15 cellular contexts compared by ENCODE assay signal in the genomic region with DNA sequence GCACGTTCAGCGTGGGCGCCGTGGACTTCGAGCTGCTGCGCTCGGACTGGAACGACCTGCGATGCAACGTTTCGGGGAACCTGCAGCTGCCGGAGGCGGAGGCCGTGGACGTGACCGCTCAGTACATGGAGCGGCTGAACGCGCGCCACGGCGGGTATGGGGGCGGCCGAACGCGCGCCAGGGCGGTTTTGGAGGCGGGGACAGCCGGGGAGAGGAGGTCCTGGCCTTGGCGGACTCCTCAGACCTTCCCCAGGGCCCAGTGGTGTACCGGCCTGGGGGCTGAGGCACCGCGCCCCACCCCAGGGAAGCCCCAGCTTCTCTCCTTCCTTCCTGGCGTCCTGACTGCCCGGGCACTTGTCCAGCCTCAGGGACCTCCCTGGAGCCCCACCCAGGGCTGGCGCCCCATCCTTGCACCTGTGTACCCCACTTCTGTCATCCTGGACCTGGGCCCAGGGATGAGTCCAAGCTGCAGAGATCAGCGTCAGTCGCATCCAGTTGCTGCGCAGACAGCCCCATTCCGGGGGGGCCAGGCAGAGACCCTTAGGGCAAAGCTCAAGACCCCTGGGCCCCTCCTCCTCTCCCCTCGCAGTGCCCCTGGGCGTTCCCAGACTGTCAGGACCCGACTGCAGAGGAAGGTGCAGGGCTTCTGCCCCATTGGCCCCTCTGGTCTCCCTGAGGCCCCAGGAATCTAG. TPM values are rescaled to one million over a fixed set of nuclear protein-coding genes. Genes with fewer than 3 reads are reported as not detected.
DNase-seq lines count a peak whose midpoint lies in the region; ATAC-seq and TF ChIP-seq lines count a peak whose summit lies in the region.
"Had no signal": no experiment of that assay in that cellular context is flagged by ENCODE, and none has a peak within 500 bp of the region (broad histone marks: within the 10 kb centered on the region; RNA-seq: fewer than 3 reads in every experiment).

No MANE protein-coding gene starts in this region.

- H3K27ac Mint-ChIP-seq in T-helper 17 cell (peak overlapping the region; percentile 66), glutamatergic neuron (ENCODE audit: unreplicated experiment) (no peak overlapping the region)
- H3K27ac Mint-ChIP-seq in stimulated activated effector memory CD8-positive, alpha-beta T cell treated with anti-CD3 and anti-CD28 coated beads, Interleukin-12 subunit alpha, Interleukin-12 subunit beta, amount 100 ng/mL, for 72 hours = no peak overlapping the region
- H3K27ac Mint-ChIP-seq: CD14-positive monocyte; CD8-positive, alpha-beta T cell; IgD-negative memory B cell had no signal

- ATAC-seq in left ventricle myocardium superior (no peak), T-helper 17 cell (no peak), HG03439 (IDR thresholded peaks at IDR 0.05; ENCODE audit: unreplicated experiment) (no peak)
- ATAC-seq in stimulated activated effector memory CD8-positive, alpha-beta T cell treated with anti-CD3 and anti-CD28 coated beads, Interleukin-12 subunit alpha, Interleukin-12 subunit beta, amount 100 ng/mL, for 72 hours = peak; percentile 12
- ATAC-seq: CD8-positive, alpha-beta T cell; HCT116 had no signal

- DNase-seq in left ventricle myocardium superior = peak; percentile 27
- DNase-seq in right atrium auricular region (ENCODE audit: low spot score) = no peak
- no peak for DNase-seq in T-helper 17 cell
- peak; percentile 16 for DNase-seq in glutamatergic neuron
- DNase-seq in stimulated activated effector memory CD8-positive, alpha-beta T cell treated with anti-CD3 and anti-CD28 coated beads, Interleukin-12 subunit alpha, Interleukin-12 subunit beta, amount 100 ng/mL, for 72 hours (ENCODE audit: low spot score in 2 of 2) = no peak
- no peak for DNase-seq in AML-193 (lab: John Stamatoyannopoulos, UW)
- DNase-seq: CD8-positive, alpha-beta T cell; COR-L47; DND-41; GDM1 had no signal

- no peak overlapping the region for H3K27ac ChIP-seq in right atrium auricular region

- no peak overlapping the region for H3K4me3 ChIP-seq in right atrium auricular region

- TF ChIP-seq CTCF in right atrium auricular region (IDR thresholded peaks at IDR 0.05) (no peak), glutamatergic neuron (IDR thresholded peaks at IDR 0.05; ENCODE audit: partially characterized antibody, unreplicated experiment) (no peak)

- H3K9me3 Mint-ChIP-seq in glutamatergic neuron (ENCODE audit: unreplicated experiment) = peaks cover 19% of the 10 kb centered on the region
- no peaks in the 10 kb centered on the region for H3K9me3 Mint-ChIP-seq in stimulated activated effector memory CD8-positive, alpha-beta T cell treated with anti-CD3 and anti-CD28 coated beads, Interleukin-12 subunit alpha, Interleukin-12 subunit beta, amount 100 ng/mL, for 72 hours
- H3K9me3 Mint-ChIP-seq: CD8-positive, alpha-beta T cell; IgD-negative memory B cell had no signal

- H3K9me3 ChIP-seq in right atrium auricular region (no peaks in the 10 kb centered on the region), T-helper 17 cell (ENCODE audit: control insufficient read depth, low read length, poor library complexity, severe bottlenecking) (no peaks in the 10 kb centered on the region)

- no peaks in the 10 kb centered on the region for H3K27me3 ChIP-seq in right atrium auricular region

- no peak overlapping the region for H3K4me3 Mint-ChIP-seq in T-helper 17 cell
- no peak overlapping the region for H3K4me3 Mint-ChIP-seq in glutamatergic neuron (ENCODE audit: unreplicated experiment)
- H3K4me3 Mint-ChIP-seq in stimulated activated effector memory CD8-positive, alpha-beta T cell treated with anti-CD3 and anti-CD28 coated beads, Interleukin-12 subunit alpha, Interleukin-12 subunit beta, amount 100 ng/mL, for 72 hours = no peak overlapping the region
- H3K4me3 Mint-ChIP-seq: CD14-positive monocyte; CD8-positive, alpha-beta T cell; IgD-negative memory B cell had no signal

- no peaks in the 10 kb centered on the region for H3K27me3 Mint-ChIP-seq in T-helper 17 cell
- peaks cover 20% of the 10 kb centered on the region for H3K27me3 Mint-ChIP-seq in glutamatergic neuron (ENCODE audit: unreplicated experiment)

- no peaks in the 10 kb centered on the region for H3K36me3 ChIP-seq in right atrium auricular region

- intact Hi-C loops in left ventricle myocardium superior (cut with micrococcal nuclease) = no loop called here

- H3K4me1 Mint-ChIP-seq in T-helper 17 cell (peaks cover 13% of the 10 kb centered on the region), glutamatergic neuron (ENCODE audit: low read depth, unreplicated experiment) (no peaks in the 10 kb centered on the region)
- H3K4me1 Mint-ChIP-seq in stimulated activated effector memory CD8-positive, alpha-beta T cell treated with anti-CD3 and anti-CD28 coated beads, Interleukin-12 subunit alpha, Interleukin-12 subunit beta, amount 100 ng/mL, for 72 hours = peaks cover 15% of the 10 kb centered on the region
- H3K4me1 Mint-ChIP-seq: CD14-positive monocyte had no signal

- H3K36me3 Mint-ChIP-seq in T-helper 17 cell (ENCODE audit: low read depth) = no peaks in the 10 kb centered on the region
- peaks cover 13% of the 10 kb centered on the region for H3K36me3 Mint-ChIP-seq in glutamatergic neuron (ENCODE audit: unreplicated experiment)
- no peaks in the 10 kb centered on the region for H3K36me3 Mint-ChIP-seq in stimulated activated effector memory CD8-positive, alpha-beta T cell treated with anti-CD3 and anti-CD28 coated beads, Interleukin-12 subunit alpha, Interleukin-12 subunit beta, amount 100 ng/mL, for 72 hours
- H3K36me3 Mint-ChIP-seq: CD14-positive monocyte; CD8-positive, alpha-beta T cell; IgD-negative memory B cell had no signal

- no peaks in the 10 kb centered on the region for H3K4me1 ChIP-seq in right atrium auricular region

RNA-seq across cellular contexts. Expression of a gene that starts 8.0 kb away (rescaled TPM):
- total RNA-seq in left ventricle myocardium superior = 0.50 TPM
- under 1 TPM in 1 of 2 donors, not detected in 1; 0.39 TPM for total RNA-seq in right atrium auricular region
- 1 to 10 TPM; 6.0 to 8.6 TPM for total RNA-seq in T-helper 17 cell
- 418 TPM for total RNA-seq in glutamatergic neuron (ENCODE audit: unreplicated experiment)
- total RNA-seq: HT-29 had no signal

RNA-seq across cellular contexts. Expression of a gene that starts 16.7 kb away (rescaled TPM):
- 0.84 TPM for total RNA-seq in left ventricle myocardium superior
- total RNA-seq in right atrium auricular region = 1 to 10 TPM in 1 of 2 donors, under 1 TPM in 1; 0.43 to 1.0 TPM
- total RNA-seq in T-helper 17 cell = not detected
- not detected for total RNA-seq in glutamatergic neuron (ENCODE audit: unreplicated experiment)

RNA-seq across cellular contexts. Expression of a gene that starts 37.5 kb away (rescaled TPM):
- total RNA-seq in left ventricle myocardium superior (47.5 TPM), right atrium auricular region (10 to 100 TPM; 26.6 to 33.3 TPM), T-helper 17 cell (100 to 1,000 TPM; 353 to 409 TPM), glutamatergic neuron (ENCODE audit: unreplicated experiment) (26.5 TPM)

RNA-seq across cellular contexts. Expression of a gene that starts 56.7 kb away (rescaled TPM):
- total RNA-seq in left ventricle myocardium superior = 259 TPM
- 100 to 1,000 TPM; 156 to 372 TPM for total RNA-seq in right atrium auricular region
- 10 to 100 TPM in 1 of 2 donors, 1 to 10 TPM in 1; 2.5 to 25.2 TPM for total RNA-seq in T-helper 17 cell
- total RNA-seq in glutamatergic neuron (ENCODE audit: unreplicated experiment) = 0.93 TPM

Comparison
In these comparisons a context has a peak if more than half of its experiments do, and no peak if none do; other contexts are left out.
1. DNase-seq: peak in left ventricle myocardium superior (single experiment) and glutamatergic neuron (single experiment); none in right atrium auricular region (single experiment), T-helper 17 cell (0 of 3), stimulated activated effector memory CD8-positive, alpha-beta T cell treated with anti-CD3 and anti-CD28 coated beads, Interleukin-12 subunit alpha, Interleukin-12 subunit beta, amount 100 ng/mL, for 72 hours (0 of 2) and AML-193 (0 of 2).
2. RNA of a gene that starts 8.0 kb away (total RNA-seq): 418 TPM in glutamatergic neuron (single experiment); 6.0 to 8.6 TPM in T-helper 17 cell, 0.50 TPM in left ventricle myocardium superior (single experiment) and 0.39 TPM in right atrium auricular region; every median in the first group is over 10 times any median in the second.